ENCODE assay signal across 22 cellular contexts in the genomic region with DNA sequence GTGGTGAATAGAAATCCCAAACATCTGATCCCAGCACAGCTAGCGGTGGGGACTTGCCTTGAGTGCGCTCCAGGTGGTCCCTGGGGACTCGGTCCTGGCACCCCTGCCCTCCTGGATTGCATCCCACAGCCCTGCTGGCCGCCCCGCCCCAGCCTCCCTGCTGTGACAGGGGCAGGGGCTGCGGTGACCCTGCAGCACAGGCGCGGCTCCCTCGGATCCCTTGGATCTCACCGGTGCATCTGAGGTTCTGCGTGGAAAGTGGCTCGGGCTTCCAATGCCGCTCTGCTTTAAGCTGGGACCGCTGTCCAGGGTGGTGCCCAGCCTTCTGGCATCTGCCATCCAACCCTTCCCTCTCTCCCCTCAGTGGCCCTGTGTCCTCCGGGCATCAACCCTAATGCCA. TPM values are rescaled to one million over a fixed set of nuclear protein-coding genes. Genes with fewer than 3 reads are reported as not detected.
A peak's percentile ranks its signal among the peaks of the same experiment; 100 is the strongest.
DNase-seq lines count a peak whose midpoint lies in the region; ATAC-seq, FAIRE-seq and TF ChIP-seq lines count a peak whose summit lies in the region.
"Had no signal": no experiment of that assay in that cellular context is flagged by ENCODE, and none has a peak within 500 bp of the region (broad histone marks: within the 10 kb centered on the region; RNA-seq: fewer than 3 reads in every experiment).

No MANE protein-coding gene starts in this region.

- H3K27ac Mint-ChIP-seq in nephron progenitor cell = peak overlapping the region; percentile 68
- no peak overlapping the region for H3K27ac Mint-ChIP-seq in immature natural killer cell
- H3K27ac Mint-ChIP-seq: CD14-positive monocyte, GM23338 had no signal

- no TSS peak for BruUV-seq in HepG2 (replicated peaks; lab: Mats Ljungman, UMichigan)

- H3K4me3 ChIP-seq in right lobe of liver = no peak overlapping the region
- no peak overlapping the region for H3K4me3 ChIP-seq in HepG2 (replicated peaks in 1 of 3; ENCODE audit: insufficient read depth in 1 of 3, low read depth in 2 of 3, low read length in 3 of 3)
- H3K4me3 ChIP-seq in aorta (ENCODE audit: low read length in 2 of 2) = no peak overlapping the region
- H3K4me3 ChIP-seq in uterus = no peak overlapping the region
- H3K4me3 ChIP-seq: GM12878, GM23338 had no signal

- H3K27ac ChIP-seq in right lobe of liver (no peak overlapping the region), HepG2 (ENCODE audit: extremely low read length, insufficient read depth, low read length) (no peak overlapping the region), aorta (ENCODE audit: low read depth in 1 of 2, low read length in 2 of 2) (no peak overlapping the region), uterus (no peak overlapping the region)

- WGBS in right lobe of liver (ENCODE audit: insufficient coverage, low coverage, low lambda C conversion rate, missing lambda C conversion rate) = 100% methylated on average over 2 of the region's 15 CpGs
- WGBS in HepG2 (ENCODE audit: low lambda C conversion rate) = 90% methylated on average over 6 of the region's 15 CpGs
- 92 to 93% methylated on average over 15 of the region's 15 CpGs for WGBS in aorta, 2 donors

- TF ChIP-seq CTCF in right lobe of liver (IDR thresholded peaks at IDR 0.05) (no peak), HepG2 (CRISPR knock-in tag; IDR thresholded peaks at IDR 0.05) (no peak), nephron progenitor cell (IDR thresholded peaks at IDR 0.05) (no peak), uterus (IDR thresholded peaks at IDR 0.05) (no peak)

- no peaks in the 10 kb centered on the region for H3K36me3 Mint-ChIP-seq in nephron progenitor cell (ENCODE audit: low read depth)
- peaks cover 0 to 1% (median 0%) of the 10 kb centered on the region in 3 donors for H3K36me3 Mint-ChIP-seq in immature natural killer cell

- CTCF ChIA-PET in HepG2 (lab: Yijun Ruan, JAX; ENCODE audit: low intra/inter-chr PET ratio, low total read pairs) = no interaction called here

- H3K4me1 Mint-ChIP-seq in nephron progenitor cell (peaks cover 5% of the 10 kb centered on the region), immature natural killer cell (peaks cover 0 to under 1% of the 10 kb centered on the region in 2 donors)
- H3K4me1 Mint-ChIP-seq: CD14-positive monocyte, GM23338 had no signal

- TF ChIP-seq EP300 in HepG2 (IDR thresholded peaks at IDR 0.05; ENCODE audit: low read depth in 2 of 2, low read length in 2 of 2) (no peak), HepG2 (CRISPR knock-in tag; IDR thresholded peaks at IDR 0.05; ENCODE audit: borderline replicate concordance) (no peak)

- no peak overlapping the region for H2AFZ ChIP-seq in HepG2 (ENCODE audit: low read length)
- H2AFZ ChIP-seq: GM23338 had no signal

- H3K36me3 ChIP-seq in right lobe of liver = peaks cover 0 to 7% (median 0%) of the 10 kb centered on the region in 4 donors
- H3K36me3 ChIP-seq in HepG2 (replicated peaks in 1 of 2; ENCODE audit: control insufficient read depth in 1 of 2, insufficient read depth in 2 of 2, low read length in 2 of 2) = peaks cover 2 to 3% of the 10 kb centered on the region in 2 experiments; a peak in 4 of 5 replicates
- no peaks in the 10 kb centered on the region for H3K36me3 ChIP-seq in aorta (ENCODE audit: control insufficient read depth in 1 of 2, insufficient read depth in 2 of 2, low read length in 1 of 2)
- H3K36me3 ChIP-seq in uterus = no peaks in the 10 kb centered on the region

- no peak overlapping the region for H3K4me2 ChIP-seq in HepG2 (ENCODE audit: low read depth, low read length)
- H3K4me2 ChIP-seq: GM23338 had no signal

- in situ Hi-C loops in HepG2 (cut with HindIII; ENCODE audit: extremely low pct_ligation_motif_present, low pct_unique_long_range_greater_than_20kb) = no loop called here

- FAIRE-seq in HepG2 (lab: Jason Lieb, UNC) = no peak
- FAIRE-seq: A204.1, GM12878, RCC 7860 had no signal

- H3K4me3 Mint-ChIP-seq in nephron progenitor cell (no peak overlapping the region), immature natural killer cell (no peak overlapping the region)
- H3K4me3 Mint-ChIP-seq: CD14-positive monocyte, GM23338 had no signal

- H3K9me3 ChIP-seq in right lobe of liver (no peaks in the 10 kb centered on the region), HepG2 (ENCODE audit: low read length) (no peaks in the 10 kb centered on the region), aorta (ENCODE audit: control insufficient read depth, low read length) (no peaks in the 10 kb centered on the region), uterus (no peaks in the 10 kb centered on the region)

- H3K4me1 ChIP-seq in right lobe of liver (no peaks in the 10 kb centered on the region), HepG2 (ENCODE audit: insufficient read depth, low read length) (peaks cover 12% of the 10 kb centered on the region), aorta (ENCODE audit: control insufficient read depth in 1 of 2, insufficient read depth in 2 of 2, low read length in 2 of 2) (no peaks in the 10 kb centered on the region), uterus (no peaks in the 10 kb centered on the region)

- POLR2A ChIA-PET in HepG2 (lab: Yijun Ruan, JAX) = no interaction called here

- H3K79me2 ChIP-seq in HepG2 (ENCODE audit: insufficient read depth, low read length) = no peaks in the 10 kb centered on the region

- H3K27me3 ChIP-seq in right lobe of liver (no peaks in the 10 kb centered on the region), HepG2 (ENCODE audit: control insufficient read depth in 1 of 2, insufficient read depth in 2 of 2, low read length in 2 of 2) (no peaks in the 10 kb centered on the region), aorta (ENCODE audit: control insufficient read depth in 1 of 2, insufficient read depth in 2 of 2, low read length in 1 of 2) (no peaks in the 10 kb centered on the region), uterus (no peaks in the 10 kb centered on the region)

- ATAC-seq in right lobe of liver = no peak
- no peak for ATAC-seq in HepG2
- ATAC-seq in aorta (ENCODE audit: low FRiP score) = no peak
- ATAC-seq in HG02678 (IDR thresholded peaks at IDR 0.05; ENCODE audit: unreplicated experiment) = no peak
- ATAC-seq: GM12878, GM23338 had no signal

- no peak overlapping the region for H3K9ac ChIP-seq in HepG2 (ENCODE audit: insufficient read depth, low read depth, low read length)

- intact Hi-C loops in right lobe of liver (cut with DNase I) (no loop called here), HepG2 (cut with micrococcal nuclease; ENCODE audit: unreplicated experiment) (no loop called here), aorta (cut with DNase I) (no loop called here), uterus (cut with DNase I; ENCODE audit: low total_unique reads) (no loop called here)

- H3K27me3 Mint-ChIP-seq in nephron progenitor cell (ENCODE audit: low read depth, poor library complexity) (peaks cover 2% of the 10 kb centered on the region), immature natural killer cell (ENCODE audit: low read depth in 3 of 3) (peaks cover 0 to 2% (median 0%) of the 10 kb centered on the region in 3 donors)

- TF ChIP-seq POLR2A in right lobe of liver (IDR thresholded peaks at IDR 0.05) (no peak), HepG2 (IDR thresholded peaks at IDR 0.05; ENCODE audit: insufficient read depth in 1 of 2, low read depth in 2 of 2, low read length in 2 of 2) (no peak), uterus (IDR thresholded peaks at IDR 0.05) (no peak)

- no peak for TF ChIP-seq RAD21 in HepG2 (CRISPR knock-in tag; IDR thresholded peaks at IDR 0.05)

- no peaks in the 10 kb centered on the region for H3K9me3 Mint-ChIP-seq in nephron progenitor cell
- H3K9me3 Mint-ChIP-seq in immature natural killer cell = no peaks in the 10 kb centered on the region
- H3K9me3 Mint-ChIP-seq: CD14-positive monocyte, GM23338 had no signal

- DNase-seq in right lobe of liver (peak in 2 of 3 donors; percentile 7 to 25), HepG2 (ENCODE audit: low spot score) (no peak), epidermal melanocyte (ENCODE audit: insufficient read length, low spot score) (peak; percentile 8), nephron progenitor cell (no peak), aorta (peak; percentile 20 to 68), uterus (no peak), immature natural killer cell (no peak)
- DNase-seq: DMS79, Kasumi-1, NCI-H1417, NCI-H1694 treated with DMSO at 0.1 percent for 48 hours, NCI-H2081 treated with DMSO at 0.1 percent for 48 hours, NCI-H2171 treated with DMSO at 0.1 percent for 48 hours, NCI-H526, OCI-M1, SHP77 had no signal

- no peaks in the 10 kb centered on the region for H4K20me1 ChIP-seq in HepG2 (ENCODE audit: insufficient read depth, low read length)

TF ChIP-seq in HepG2, 621 proteins besides CTCF, POLR2A, EP300 and RAD21 (continues in another document):
- no peak for TF ChIP-seq DNMT3B (CRISPR knock-in tag; conservative IDR thresholded peaks at IDR 0.05)
- no peak for TF ChIP-seq ZNF772 (CRISPR knock-in tag; IDR thresholded peaks at IDR 0.05)
- no peak for TF ChIP-seq ZFP41 (CRISPR knock-in tag; IDR thresholded peaks at IDR 0.05; ENCODE audit: borderline replicate concordance)

RNA-seq across cellular contexts. Expression of a gene that starts 16.0 kb away (rescaled TPM):
- total RNA-seq in right lobe of liver = 10 to 100 TPM in 2 of 6 experiments, 1 to 10 TPM in 4; 7.5 to 33.8 (median 8.9) TPM
- total RNA-seq in HepG2 (2016; rRNA removed; fragmentation: Illumina TruSeq; extraction: Trizol) = 5.7 and 10.0 TPM in 2 replicates
- total RNA-seq in HepG2 (2016; cell fraction: cytosol; rRNA removed; fragmentation: Illumina TruSeq; extraction: Trizol; ENCODE audit: low read depth) = 14.3 and 16.0 TPM in 2 replicates
- total RNA-seq in HepG2 (2016; cell fraction: insoluble cytoplasmic fraction; rRNA removed; fragmentation: Illumina TruSeq; extraction: Trizol) = 5.0 and 10.4 TPM in 2 replicates
- 17.4 and 22.1 TPM in 2 replicates for total RNA-seq in HepG2 (2016; cell fraction: membrane; rRNA removed; fragmentation: Illumina TruSeq; extraction: Trizol)
- 10.0 and 10.9 TPM in 2 replicates for total RNA-seq in HepG2 (2016; cell fraction: nucleus; rRNA removed; fragmentation: Illumina TruSeq; extraction: Trizol)
- 15.0 and 23.2 TPM in 2 replicates for polyA plus RNA-seq in HepG2 (2011; rRNA removed)
- polyA plus RNA-seq in HepG2 (2011; cell fraction: cytosol; rRNA removed) = 15.5 and 27.2 TPM in 2 replicates
- 167 and 168 TPM in 2 replicates for polyA plus RNA-seq in HepG2 (2011; cell fraction: nucleus; rRNA removed)
- polyA plus RNA-seq in HepG2 (2012) = 10.5 and 17.4 TPM in 2 replicates
- polyA plus RNA-seq in HepG2 (2016; cell fraction: cytosol; fragmentation: Illumina TruSeq; extraction: Trizol; ENCODE audit: low read depth) = 15.9 and 17.0 TPM in 2 replicates
- 5.9 and 6.8 TPM in 2 replicates for polyA plus RNA-seq in HepG2 (2016; cell fraction: insoluble cytoplasmic fraction; fragmentation: Illumina TruSeq; extraction: Trizol; ENCODE audit: low read depth)
- polyA plus RNA-seq in HepG2 (2016; cell fraction: membrane; fragmentation: Illumina TruSeq; extraction: Trizol; ENCODE audit: low read depth) = 15.7 and 16.1 TPM in 2 replicates
- 29.1 and 29.7 TPM in 2 replicates for polyA plus RNA-seq in HepG2 (2016; cell fraction: nucleus; fragmentation: Illumina TruSeq; extraction: Trizol; ENCODE audit: insufficient read depth, low read depth)
- polyA minus RNA-seq in HepG2 (2011; rRNA and poly(A)+ RNA removed; ENCODE audit: low replicate concordance) = 16.4 and 20.4 TPM in 2 replicates
- polyA minus RNA-seq in HepG2 (2011; cell fraction: cytosol; rRNA and poly(A)+ RNA removed) = 9.8 and 9.9 TPM in 2 replicates
- polyA minus RNA-seq in HepG2 (2011; cell fraction: nucleus; rRNA and poly(A)+ RNA removed) = 11.9 and 12.4 TPM in 2 replicates
- 10 to 100 TPM; 13.7 to 15.0 TPM for total RNA-seq in aorta
- polyA plus RNA-seq in aorta = 1 to 10 TPM; 3.0 to 5.7 TPM
- total RNA-seq in uterus = 10 to 100 TPM in 1 of 4 donors, 1 to 10 TPM in 3; 1.8 to 16.5 (median 7.5) TPM
- 1 to 10 TPM in 1 of 3 donors, under 1 TPM in 2; 0.22 to 2.1 (median 0.44) TPM for polyA plus RNA-seq in immature natural killer cell

Comparison
In these comparisons a context has a peak if more than half of its experiments do, and no peak if none do; other contexts are left out.
1. DNase-seq: peak in right lobe of liver (2 of 3), epidermal melanocyte (single experiment) and aorta (2 of 2); none in HepG2 (single experiment), nephron progenitor cell (single experiment), uterus (0 of 2) and immature natural killer cell (0 of 3).